Comparison of ENCODE assay signal across 21 cellular contexts in genomic region chr14:31682768-31683167, GRCh38.
DNase-seq lines count a peak whose midpoint lies in the region; ATAC-seq, FAIRE-seq and TF ChIP-seq lines count a peak whose summit lies in the region.
"Had no signal": no experiment of that assay in that cellular context is flagged by ENCODE, and none has a peak within 500 bp of the region (broad histone marks: within the 10 kb centered on the region; RNA-seq: fewer than 3 reads in every experiment).

No MANE protein-coding gene starts in this region.

- no peak for TF ChIP-seq POLR2A in NB4 (IDR thresholded peaks at IDR 0.05; ENCODE audit: extremely low read depth, insufficient read length)
- TF ChIP-seq POLR2A in GM12878 (IDR thresholded peaks at IDR 0.05; ENCODE audit: low read depth, low read length) = no peak

- DNase-seq in HL-60 (ENCODE audit: low read depth in 1 of 2, low spot score in 1 of 2) (peak; percentile 7 to 58), NB4 (ENCODE audit: low read depth) (peak; percentile 1), GM12878 (ENCODE audit: low read depth, low spot score) (no peak), CD1c-positive myeloid dendritic cell (ENCODE audit: extremely low spot score) (no peak)
- no peak for DNase-seq in CD4-positive, alpha-beta memory T cell
- DNase-seq: 8988T; ACHN; AML-193; BE2C; Caco-2; CD8-positive, alpha-beta T cell; DMS153; DND-41; GOT3; HFFc6 had no signal

- H3K27ac Mint-ChIP-seq in CD4-positive, alpha-beta memory T cell = no peak overlapping the region
- H3K27ac Mint-ChIP-seq: CD14-positive monocyte; CD8-positive, alpha-beta T cell; HFFc6 had no signal

- peak; percentile 38 for FAIRE-seq in GM12878 (lab: Jason Lieb, UNC)
- FAIRE-seq: A549, H54 had no signal

- H3K4me1 ChIP-seq in GM12878 (ENCODE audit: control insufficient read depth, insufficient read depth, low read length) = no peaks in the 10 kb centered on the region
- no peaks in the 10 kb centered on the region for H3K4me1 ChIP-seq in CD4-positive, alpha-beta memory T cell (ENCODE audit: insufficient read depth, low read length)
- H3K4me1 ChIP-seq: A549; BE2C; BLaER1 treated with 17β-estradiol and CSF1 and Interleukin-3, amounts not matched to agents 10 nM and 100 nM; Caco-2; HAP-1 had no signal

- no peaks in the 10 kb centered on the region; a peak in 1 of 4 replicates for H3K36me3 ChIP-seq in GM12878 (ENCODE audit: control insufficient read depth in 2 of 2, insufficient read depth in 2 of 2, low read length in 1 of 2)
- no peaks in the 10 kb centered on the region for H3K36me3 ChIP-seq in CD4-positive, alpha-beta memory T cell (ENCODE audit: insufficient read depth, low read length)
- H3K36me3 ChIP-seq: BE2C, HAP-1 had no signal

- H3K4me3 ChIP-seq in HL-60 (replicated peaks; ENCODE audit: insufficient read depth, low read length) (no peak overlapping the region), NB4 (ENCODE audit: low read depth, low read length) (no peak overlapping the region), GM12878 (no peak overlapping the region)
- no peak overlapping the region for H3K4me3 ChIP-seq in CD4-positive, alpha-beta memory T cell (ENCODE audit: low read length in 2 of 2)
- H3K4me3 ChIP-seq: A549; BLaER1 treated with 17β-estradiol and CSF1 and Interleukin-3, amounts not matched to agents 10 nM and 100 nM; HAP-1 had no signal

- H3K36me3 Mint-ChIP-seq in CD4-positive, alpha-beta memory T cell = peaks cover 40 to 85% of the 10 kb centered on the region in 2 donors

- no peaks in the 10 kb centered on the region for H3K27me3 Mint-ChIP-seq in CD4-positive, alpha-beta memory T cell

- 0 out of 2 replicates have a peak overlapping the region, but pooled peaks have one; percentile 15 for H3K27ac ChIP-seq in HL-60 (replicated peaks)
- H3K27ac ChIP-seq in GM12878 (ENCODE audit: control insufficient read depth, insufficient read depth) = no peak overlapping the region
- no peak overlapping the region for H3K27ac ChIP-seq in CD4-positive, alpha-beta memory T cell (ENCODE audit: low read depth, low read length)
- H3K27ac ChIP-seq: A549; BLaER1 treated with 17β-estradiol and CSF1 and Interleukin-3, amounts not matched to agents 10 nM and 100 nM had no signal

- H4K20me1 ChIP-seq in GM12878 (ENCODE audit: control insufficient read depth, insufficient read depth) = no peaks in the 10 kb centered on the region
- H4K20me1 ChIP-seq: BLaER1 treated with 17β-estradiol and CSF1 and Interleukin-3, amounts not matched to agents 10 nM and 100 nM had no signal

- TF ChIP-seq EP300 in GM12878 (IDR thresholded peaks at IDR 0.05; ENCODE audit: borderline replicate concordance in 1 of 2, control insufficient read depth in 1 of 2, low read depth in 2 of 2, low read length in 2 of 2) = no peak

- H3K79me2 ChIP-seq in GM12878 (ENCODE audit: control insufficient read depth, insufficient read depth, low read length) = no peaks in the 10 kb centered on the region

- H3K4me2 ChIP-seq in GM12878 (ENCODE audit: control insufficient read depth, insufficient read depth) = no peak overlapping the region
- H3K4me2 ChIP-seq: A549; BLaER1 treated with 17β-estradiol and CSF1 and Interleukin-3, amounts not matched to agents 10 nM and 100 nM had no signal

- RAD21 ChIA-PET in GM12878 (lab: Charles Lee; ENCODE audit: unreplicated experiment) = no interaction called here

- no peak overlapping the region for H3K9ac ChIP-seq in GM12878 (ENCODE audit: control insufficient read depth, insufficient read depth, low read length)
- H3K9ac ChIP-seq: BLaER1 treated with 17β-estradiol and CSF1 and Interleukin-3, amounts not matched to agents 10 nM and 100 nM had no signal

- H3K9me3 ChIP-seq in GM12878 (replicated peaks; ENCODE audit: control insufficient read depth, insufficient read depth, low read length) = no peaks in the 10 kb centered on the region; the same call in 2 of the 3 replicates
- H3K9me3 ChIP-seq in CD4-positive, alpha-beta memory T cell (ENCODE audit: control insufficient read depth in 1 of 2, low read length in 2 of 2) = no peaks in the 10 kb centered on the region
- H3K9me3 ChIP-seq: A549, Caco-2, HAP-1 had no signal

- no CpG with 5 or more reads among the region's 2 CpGs for WGBS in GM12878 (ENCODE audit: insufficient coverage, insufficient replicate concordance, low lambda C conversion rate, missing lambda C conversion rate)

- peaks cover 2 to 35% (median 22%) of the 10 kb centered on the region in 8 donors for H3K9me3 Mint-ChIP-seq in CD4-positive, alpha-beta memory T cell

- no TSS peak for BruUV-seq in GM12878 (replicated peaks; lab: Mats Ljungman, UMichigan)

- CTCF ChIA-PET in GM12878 (lab: Yijun Ruan, JAX) = no interaction called here
- CTCF ChIA-PET in CD4-positive, alpha-beta memory T cell (lab: Charles Lee; ENCODE audit: partially characterized antibody) = no interaction called here

- no peak overlapping the region for H3K4me3 Mint-ChIP-seq in CD4-positive, alpha-beta memory T cell
- H3K4me3 Mint-ChIP-seq: CD14-positive monocyte; CD8-positive, alpha-beta T cell; HFFc6 had no signal

- TF ChIP-seq CTCF in HL-60 (IDR thresholded peaks at IDR 0.05; ENCODE audit: insufficient read depth, low read length) (no peak), NB4 (IDR thresholded peaks at IDR 0.05; ENCODE audit: low read depth, low read length) (no peak), GM12878 (IDR thresholded peaks at IDR 0.05 in 2 of 3, conservative IDR thresholded peaks at IDR 0.05 in 1 of 3; ENCODE audit: control insufficient read depth in 2 of 3, extremely low read depth in 1 of 3, insufficient read depth in 1 of 3, low read depth in 3 of 3, low read length in 3 of 3) (no peak)

- intact Hi-C loops in GM12878 (cut with micrococcal nuclease; ENCODE audit: unreplicated experiment) = no loop called here
- intact Hi-C loops in CD4-positive, alpha-beta memory T cell (cut with micrococcal nuclease) = no loop called here

- no peak overlapping the region for H2AFZ ChIP-seq in GM12878 (ENCODE audit: control insufficient read depth, low read depth, low read length)

- SMC1A ChIA-PET in GM12878 (lab: Charles Lee; ENCODE audit: uncharacterized antibody, unreplicated experiment) = interaction anchor here (0.6 kb wide), 1 partner anchor 25 kb away, joined by 3 read pairs; no protein-coding TSS in a partner anchor

- no peak for TF ChIP-seq RAD21 in GM12878 (IDR thresholded peaks at IDR 0.05; ENCODE audit: insufficient read depth, low read depth, low read length)

- H3K4me1 Mint-ChIP-seq in CD4-positive, alpha-beta memory T cell = peaks cover 0 to 6% (median under 1%) of the 10 kb centered on the region in 4 donors
- H3K4me1 Mint-ChIP-seq: CD14-positive monocyte had no signal

- in situ Hi-C loops in GM12878 (cut with MboI) = no loop called here

- H3K27me3 ChIP-seq in HL-60 (ENCODE audit: insufficient read depth, poor library complexity, severe bottlenecking) = no peaks in the 10 kb centered on the region
- H3K27me3 ChIP-seq in GM12878 (replicated peaks in 1 of 2; ENCODE audit: control insufficient read depth in 2 of 2, insufficient read depth in 2 of 2, low read length in 1 of 2) = no peaks in the 10 kb centered on the region
- H3K27me3 ChIP-seq in CD4-positive, alpha-beta memory T cell (ENCODE audit: insufficient read depth, low read length) = no peaks in the 10 kb centered on the region
- H3K27me3 ChIP-seq: BE2C; BLaER1 treated with 17β-estradiol and CSF1 and Interleukin-3, amounts not matched to agents 10 nM and 100 nM had no signal

- ATAC-seq in GM12878 (no peak), GM18517 (IDR thresholded peaks at IDR 0.05; ENCODE audit: unreplicated experiment) (no peak)
- ATAC-seq: A549; CD8-positive, alpha-beta T cell had no signal

- POLR2A ChIA-PET in GM12878 (lab: Charles Lee) = no interaction called here
- POLR2A ChIA-PET in CD4-positive, alpha-beta memory T cell (lab: Charles Lee; ENCODE audit: partially characterized antibody) = no interaction called here

TF ChIP-seq in GM12878, 131 proteins besides CTCF, POLR2A, EP300 and RAD21:
- no peak for TF ChIP-seq TAF1 (IDR thresholded peaks at IDR 0.05; ENCODE audit: borderline replicate concordance, low read depth, low read length)
- TF ChIP-seq CHD2 (IDR thresholded peaks at IDR 0.05; ENCODE audit: borderline replicate concordance, low read depth, low read length) = no peak
- TF ChIP-seq NR2C1 (IDR thresholded peaks at IDR 0.05) = no peak
- no peak for TF ChIP-seq E4F1 (IDR thresholded peaks at IDR 0.05; ENCODE audit: borderline replicate concordance, partially characterized antibody)
- no peak for TF ChIP-seq KDM1A (IDR thresholded peaks at IDR 0.05; ENCODE audit: borderline replicate concordance)
- TF ChIP-seq MEF2A (IDR thresholded peaks at IDR 0.05; ENCODE audit: insufficient read depth, low read depth, low read length) = no peak
- TF ChIP-seq SMAD1 (IDR thresholded peaks at IDR 0.05; ENCODE audit: low read depth, partially characterized antibody) = no peak
- no peak for TF ChIP-seq GABPA (IDR thresholded peaks at IDR 0.05; ENCODE audit: low read depth)
- no peak for TF ChIP-seq RAD51 (IDR thresholded peaks at IDR 0.05)
- TF ChIP-seq ATF7 (IDR thresholded peaks at IDR 0.05; ENCODE audit: low read depth) = no peak
- TF ChIP-seq WRNIP1 (IDR thresholded peaks at IDR 0.05; ENCODE audit: borderline replicate concordance, low read depth, low read length) = no peak
- TF ChIP-seq POU2F2 (IDR thresholded peaks at IDR 0.05; ENCODE audit: borderline replicate concordance, low read depth, low read length) = no peak
- no peak for TF ChIP-seq EGR1 (IDR thresholded peaks at IDR 0.05; ENCODE audit: borderline replicate concordance in 1 of 2, low read depth in 2 of 2, low read length in 2 of 2)
TF ChIP-seq in GM12878: peak in this region for 0.

Comparison
In these comparisons a context has a peak if more than half of its experiments do, and no peak if none do; other contexts are left out.
1. DNase-seq: peak in HL-60 (2 of 2) and NB4 (single experiment); none in GM12878 (single experiment), CD4-positive, alpha-beta memory T cell (0 of 5) and CD1c-positive myeloid dendritic cell (single experiment).